9 cellular contexts compared by ENCODE assay signal in the genomic region with DNA sequence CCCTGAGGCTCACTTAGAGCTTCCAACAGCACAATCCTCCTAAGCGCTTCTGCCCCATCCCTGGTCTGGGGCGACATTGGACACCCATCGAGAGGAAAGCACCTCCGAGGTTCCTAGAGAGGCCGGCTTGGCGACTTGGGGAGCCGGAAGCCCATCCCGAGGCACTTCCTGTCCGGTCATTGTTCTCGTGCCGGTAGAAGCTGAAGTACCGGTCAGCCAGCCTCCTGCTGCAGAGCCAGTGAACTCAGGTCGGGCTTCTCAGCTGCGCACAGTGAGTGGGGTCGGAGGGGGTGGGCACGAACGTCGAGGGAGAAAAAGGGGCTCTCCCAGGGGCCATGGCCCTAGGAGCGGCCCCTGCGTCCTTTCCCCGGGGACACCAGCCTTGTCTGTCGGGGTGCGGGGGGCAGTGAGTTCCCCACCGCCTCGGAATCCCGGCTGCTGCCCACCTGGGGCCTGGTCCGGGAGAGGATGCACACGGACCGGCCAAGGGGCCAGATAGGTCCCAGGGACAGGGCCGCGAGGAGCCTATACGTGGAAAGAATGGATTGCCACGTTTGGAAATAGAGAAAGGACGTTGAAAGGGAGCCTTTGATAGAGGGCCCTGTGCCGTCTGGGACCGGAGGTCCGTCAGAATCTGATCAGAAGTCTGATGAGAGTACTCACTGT. TPM values are rescaled to one million over a fixed set of nuclear protein-coding genes. Genes with fewer than 3 reads are reported as not detected.
DNase-seq lines count a peak whose midpoint lies in the region; ATAC-seq and TF ChIP-seq lines count a peak whose summit lies in the region.
"Had no signal": no experiment of that assay in that cellular context is flagged by ENCODE, and none has a peak within 500 bp of the region (broad histone marks: within the 10 kb centered on the region; RNA-seq: fewer than 3 reads in every experiment).

ZNF35 (plus strand) TSS at position 169 of the 666 bp plus-strand sequence. CDS start 2,336 bp downstream, outside the sequence.

- H3K27ac ChIP-seq in SK-N-MC (no peak within 1 kb of the TSS), breast epithelium (peak within 1 kb of the TSS; percentile 57 to 76), iPS-18a (ENCODE audit: low read length) (peak within 1 kb of the TSS; percentile 37)
- H3K27ac ChIP-seq: 22Rv1 had no signal

- H3K9me3 ChIP-seq in MG63 (0 out of 2 replicates have a peak, but pooled peaks cover 2% of the 10 kb centered on the region), SK-N-MC (ENCODE audit: low read depth, low read length) (no peaks in the 10 kb centered on the region), breast epithelium (peaks cover 0 to 10% of the 10 kb centered on the region in 2 donors), iPS-18a (ENCODE audit: control insufficient read depth, low read depth, low read length) (peaks cover 3% of the 10 kb centered on the region)

- H3K36me3 ChIP-seq in H7 (replicated peaks; ENCODE audit: control insufficient read depth, insufficient read depth, low read length): peaks cover 23% of the 10 kb centered on the region
- H3K36me3 ChIP-seq in MG63: peaks cover 42% of the 10 kb centered on the region
- H3K36me3 ChIP-seq in SK-N-MC (ENCODE audit: insufficient read depth, low read length): peaks cover 35% of the 10 kb centered on the region
- peaks cover 6% of the 10 kb centered on the region for H3K36me3 ChIP-seq in breast epithelium
- H3K36me3 ChIP-seq in iPS-18a (ENCODE audit: control insufficient read depth, low read depth, low read length): peaks cover 33% of the 10 kb centered on the region

- TF ChIP-seq POLR2A in breast epithelium (IDR thresholded peaks at IDR 0.05): no peak

- peak; percentile 4 for DNase-seq in NCI-H1436 (lab: John Stamatoyannopoulos, UW)
- DNase-seq in NCI-H1436 treated with DMSO at 0.1 percent for 48 hours (lab: John Stamatoyannopoulos, UW): no peak
- DNase-seq in H7: peak; percentile 88
- DNase-seq in MG63: peak; percentile 87
- DNase-seq in SK-N-MC (ENCODE audit: low read depth, low spot score): no peak
- DNase-seq in breast epithelium (ENCODE audit: low spot score in 2 of 2): peak; percentile 28 to 68
- peak; percentile 77 for DNase-seq in sciatic nerve (ENCODE audit: low spot score)

- H3K9ac ChIP-seq in SK-N-MC (ENCODE audit: insufficient read length) (peak within 1 kb of the TSS; percentile 83), iPS-18a (ENCODE audit: low read length) (peak within 1 kb of the TSS; percentile 86)

- peak; percentile 97 for ATAC-seq in sciatic nerve

- no peak for TF ChIP-seq CTCF in breast epithelium (IDR thresholded peaks at IDR 0.05)

- H3K4me1 ChIP-seq in breast epithelium (peaks cover 0 to 2% of the 10 kb centered on the region in 2 donors), iPS-18a (ENCODE audit: control insufficient read depth, low read depth, low read length) (peaks cover 4% of the 10 kb centered on the region)

- H3K27me3 ChIP-seq in H7 (ENCODE audit: control insufficient read depth, insufficient read depth, low read length): no peaks in the 10 kb centered on the region
- H3K27me3 ChIP-seq in MG63: no peaks in the 10 kb centered on the region
- H3K27me3 ChIP-seq in breast epithelium: no peaks in the 10 kb centered on the region
- H3K27me3 ChIP-seq in iPS-18a (ENCODE audit: control insufficient read depth, insufficient read depth, low read length): no peaks in the 10 kb centered on the region

- peak within 1 kb of the TSS; percentile 82 for H3K4me3 ChIP-seq in H7 (ENCODE audit: insufficient read depth, low read depth, low read length)
- H3K4me3 ChIP-seq in MG63: peak within 1 kb of the TSS; percentile 86
- H3K4me3 ChIP-seq in SK-N-MC: peak within 1 kb of the TSS; percentile 83
- H3K4me3 ChIP-seq in breast epithelium: peak within 1 kb of the TSS; percentile 84 to 92 (median 86)
- peak within 1 kb of the TSS; percentile 75 for H3K4me3 ChIP-seq in iPS-18a (ENCODE audit: low read length)

- intact Hi-C loops in breast epithelium (cut with DNase I; ENCODE audit: low total_unique reads) (no loop called here), sciatic nerve (cut with DNase I) (no loop called here)

RNA-seq across cellular contexts. Expression of gene ZNF35, which starts in this region (rescaled TPM):
- total RNA-seq in H7 (2014; rRNA removed; shearing (Covaris generic)): 13.7 and 15.5 TPM in 2 replicates
- total RNA-seq in MG63 (2014; rRNA removed; shearing (Covaris generic); ENCODE audit: low replicate concordance): 5.3 and 6.8 TPM in 2 replicates
- total RNA-seq in breast epithelium: 10 to 100 TPM in 2 of 3 donors, 1 to 10 TPM in 1; 8.8 to 18.7 (median 13.1) TPM
- 10.6 TPM for total RNA-seq in sciatic nerve

Comparison
In these comparisons a context has a peak if more than half of its experiments do, and no peak if none do; other contexts are left out.
1. DNase-seq: peak in NCI-H1436 (single experiment), H7 (single experiment), MG63 (single experiment), breast epithelium (2 of 2) and sciatic nerve (single experiment); none in NCI-H1436 treated with DMSO at 0.1 percent for 48 hours (single experiment) and SK-N-MC (single experiment).
2. Peak in every context shown above with its lines, with median percentiles within 50 percentile points of each other: H3K4me3 ChIP-seq.